Comparison of ENCODE assay signal across 1 cellular context in genomic region chr2:84511024-84511423, GRCh38. TPM values are rescaled to one million over a fixed set of nuclear protein-coding genes. Genes with fewer than 3 reads are reported as not detected.
"Had no signal": no experiment of that assay in that cellular context is flagged by ENCODE, and none has a peak within 500 bp of the region (broad histone marks: within the 10 kb centered on the region; RNA-seq: fewer than 3 reads in every experiment).

No MANE protein-coding gene starts in this region.

RNA-seq across cellular contexts. Expression of gene DNAH6, which starts 5.3 kb away (rescaled TPM):
- total RNA-seq: ascending aorta had no signal
